ENCODE assay signal across 8 cellular contexts in genomic region chr1:215083408-215083961, GRCh38. TPM values are rescaled to one million over a fixed set of nuclear protein-coding genes. Genes with fewer than 3 reads are reported as not detected.
DNase-seq lines count a peak whose midpoint lies in the region; ATAC-seq and TF ChIP-seq lines count a peak whose summit lies in the region.

No MANE protein-coding gene starts in this region.

- no peak for TF ChIP-seq RAD21 in liver (IDR thresholded peaks at IDR 0.05)

- H3K4me3 ChIP-seq in cardiac muscle cell = peak overlapping the region; percentile 44
- peak overlapping the region in 1 of 3 donors; percentile 46 for H3K4me3 ChIP-seq in liver (ENCODE audit: low read depth in 1 of 3, low read length in 3 of 3)
- peak overlapping the region; percentile 72 for H3K4me3 ChIP-seq in urinary bladder (ENCODE audit: low read depth, low read length)

- H3K36me3 ChIP-seq in cardiac muscle cell = no peaks in the 10 kb centered on the region
- no peaks in the 10 kb centered on the region for H3K36me3 ChIP-seq in liver (ENCODE audit: control insufficient read depth in 4 of 4, insufficient read depth in 3 of 4, low read depth in 1 of 4, low read length in 3 of 4)
- no peaks in the 10 kb centered on the region for H3K36me3 ChIP-seq in urinary bladder (ENCODE audit: insufficient read depth)

- TF ChIP-seq CTCF in cardiac muscle cell (IDR thresholded peaks at IDR 0.05; ENCODE audit: low read depth, low read length) (no peak), liver (IDR thresholded peaks at IDR 0.05; ENCODE audit: low read depth, low read length, missing input control) (no peak)

- H3K27ac ChIP-seq in cardiac muscle cell (no peak overlapping the region), liver (ENCODE audit: low read depth in 1 of 2, low read length in 2 of 2) (no peak overlapping the region), urinary bladder (ENCODE audit: low read depth) (no peak overlapping the region)

- no peak for ATAC-seq in left cardiac atrium
- no peak for ATAC-seq in HG03025 (IDR thresholded peaks at IDR 0.05; ENCODE audit: low FRiP score, unreplicated experiment)

- intact Hi-C loops in left cardiac atrium (cut with DNase I) = no loop called here

- no peaks in the 10 kb centered on the region for H3K4me1 ChIP-seq in cardiac muscle cell (ENCODE audit: low read depth)
- H3K4me1 ChIP-seq in liver (ENCODE audit: control insufficient read depth in 4 of 4, insufficient read depth in 4 of 4, low read length in 3 of 4) = peaks cover 5 to 10% (median 8%) of the 10 kb centered on the region in 4 donors
- no peaks in the 10 kb centered on the region for H3K4me1 ChIP-seq in urinary bladder (ENCODE audit: insufficient read depth)

- no peak overlapping the region for H3K9ac ChIP-seq in liver (ENCODE audit: low read depth in 1 of 2, low read length in 2 of 2)

- H3K27me3 ChIP-seq in cardiac muscle cell (peaks cover 100% of the 10 kb centered on the region), liver (ENCODE audit: control insufficient read depth in 4 of 4, insufficient read depth in 4 of 4, low read length in 3 of 4) (peaks cover 0 to 19% (median 1%) of the 10 kb centered on the region in 4 donors)

- DNase-seq in cardiac muscle cell (ENCODE audit: low read depth in 1 of 2, low spot score in 1 of 2) (peak; percentile 21 to 61), left cardiac atrium (no peak), astrocyte of the hippocampus (ENCODE audit: low read depth, low spot score) (peak; percentile 78), globus pallidus (ENCODE audit: low spot score) (no peak)
- DNase-seq in activated CD4-positive, alpha-beta T cell treated with anti-CD3 and anti-CD28 coated beads, Interleukin-2, amount 50 U/mL, for 1 hour = no peak

- H3K9me3 ChIP-seq in cardiac muscle cell (ENCODE audit: low read depth) = no peaks in the 10 kb centered on the region
- no peaks in the 10 kb centered on the region for H3K9me3 ChIP-seq in liver (ENCODE audit: control insufficient read depth in 4 of 4, low read length in 3 of 4)

- 6% methylated on average over 22 of the region's 22 CpGs for WGBS in liver
- whole genome bisulfite sequencing in urinary bladder = 1% methylated on average over 22 of the region's 22 CpGs

TF ChIP-seq in liver, 16 proteins besides CTCF, POLR2A, EP300 and RAD21:
- TF ChIP-seq REST (IDR thresholded peaks at IDR 0.05) (peak; percentile 57), TAF1 (conservative IDR thresholded peaks at IDR 0.05) (no peak)

RNA-seq across cellular contexts. Expression of gene KCNK2, which starts 0.9 kb away (rescaled TPM):
- not detected in 2 replicates for total RNA-seq in cardiac muscle cell
- not detected in 2 replicates for polyA plus RNA-seq in cardiac muscle cell
- total RNA-seq in left cardiac atrium = under 1 TPM in 1 of 2 donors, not detected in 1; 0.32 TPM
- under 1 TPM in 1 of 2 donors, not detected in 1; 0.08 TPM for total RNA-seq in liver
- under 1 TPM in 1 of 2 donors, not detected in 1; 0.01 TPM for polyA plus RNA-seq in liver
- total RNA-seq in urinary bladder = 3.3 TPM
- 5.2 TPM for polyA plus RNA-seq in urinary bladder

Comparison
In these comparisons a context has a peak if more than half of its experiments do, and no peak if none do; other contexts are left out.
1. DNase-seq: peak in cardiac muscle cell (2 of 2) and astrocyte of the hippocampus (single experiment); none in left cardiac atrium (single experiment), activated CD4-positive, alpha-beta T cell treated with anti-CD3 and anti-CD28 coated beads, Interleukin-2, amount 50 U/mL, for 1 hour (single experiment) and globus pallidus (single experiment).